8 cellular contexts compared by ENCODE assay signal in genomic region chr20:23419657-23419994, GRCh38. TPM values are rescaled to one million over a fixed set of nuclear protein-coding genes. Genes with fewer than 3 reads are reported as not detected.
DNase-seq lines count a peak whose midpoint lies in the region; ATAC-seq and TF ChIP-seq lines count a peak whose summit lies in the region.

No MANE protein-coding gene starts in this region.

- WGBS in prostate gland = 22% methylated on average over 5 of the region's 5 CpGs

- H4K20me1 ChIP-seq in DND-41 (ENCODE audit: insufficient read depth, low read length) = peaks cover 19% of the 10 kb centered on the region; the same call in 1 of the 2 replicates

- intact Hi-C loops in prostate gland (cut with DNase I) = loop anchor here (1.0 kb wide), 1 partner anchor 69 kb away; the partner anchor contains the start of gene NXT1

- H3K4me1 ChIP-seq in DND-41 (ENCODE audit: insufficient read depth, low read length) = peaks cover 30% of the 10 kb centered on the region
- peaks cover 2% of the 10 kb centered on the region; the same call in 1 of the 2 replicates for H3K4me1 ChIP-seq in SJCRH30
- H3K4me1 ChIP-seq in prostate gland (replicated peaks) = peaks cover 4% of the 10 kb centered on the region

- H3K27ac ChIP-seq in DND-41 (ENCODE audit: low read length) = no peak overlapping the region
- H3K27ac ChIP-seq in SJCRH30 = no peak overlapping the region
- H3K27ac ChIP-seq in epithelial cell of prostate = peak overlapping the region; percentile 83
- peak overlapping the region; percentile 85 to 86 for H3K27ac ChIP-seq in prostate gland

- DNase-seq in DND-41 (no peak), SJCRH30 (no peak), epithelial cell of prostate (ENCODE audit: low read depth, low spot score) (no peak), prostate gland (ENCODE audit: low spot score) (no peak), NCI-H128 (lab: John Stamatoyannopoulos, UW; ENCODE audit: unreplicated experiment) (no peak), globus pallidus (ENCODE audit: low spot score) (no peak), NCI-H82 (lab: John Stamatoyannopoulos, UW) (no peak)

- peaks cover 63% of the 10 kb centered on the region for H3K79me2 ChIP-seq in DND-41 (ENCODE audit: insufficient read depth, low read length)

- no peak overlapping the region for H2AFZ ChIP-seq in DND-41 (ENCODE audit: low read depth, low read length)

- H3K4me3 ChIP-seq in DND-41 (ENCODE audit: low read depth in 1 of 2, low read length in 2 of 2) (peak overlapping the region; percentile 90 to 96; a peak in 3 of 4 replicates), SJCRH30 (peak overlapping the region; percentile 92), prostate gland (peak overlapping the region; percentile 83 to 86)

- ATAC-seq in DND-41 (ENCODE audit: insufficient read depth, low read depth) (no peak), HG03571 (IDR thresholded peaks at IDR 0.05; ENCODE audit: unreplicated experiment) (no peak)

- no peaks in the 10 kb centered on the region; the same call in 1 of the 2 replicates for H3K36me3 ChIP-seq in DND-41 (ENCODE audit: insufficient read depth, low read length)
- H3K36me3 ChIP-seq in SJCRH30 = peaks cover under 1% of the 10 kb centered on the region
- H3K36me3 ChIP-seq in prostate gland = no peaks in the 10 kb centered on the region

- TF ChIP-seq CTCF in DND-41 (IDR thresholded peaks at IDR 0.05; ENCODE audit: borderline replicate concordance, extremely low read depth, low read length, poor library complexity, severe bottlenecking) = no peak
- no peak for TF ChIP-seq CTCF in prostate gland (IDR thresholded peaks at IDR 0.05)

- H3K27me3 ChIP-seq in DND-41 (ENCODE audit: insufficient read depth, low read length, poor library complexity) (no peaks in the 10 kb centered on the region), SJCRH30 (no peaks in the 10 kb centered on the region), prostate gland (replicated peaks; ENCODE audit: insufficient read depth) (no peaks in the 10 kb centered on the region)

- TF ChIP-seq POLR2A in prostate gland (IDR thresholded peaks at IDR 0.05) = no peak

- H3K9ac ChIP-seq in DND-41 (ENCODE audit: low read depth, low read length) = peak overlapping the region; percentile 95; the same call in 1 of the 2 replicates

- H3K9me3 ChIP-seq in DND-41 (ENCODE audit: insufficient read depth, low read length, severe bottlenecking) = no peaks in the 10 kb centered on the region
- H3K9me3 ChIP-seq in SJCRH30 (replicated peaks) = no peaks in the 10 kb centered on the region
- H3K9me3 ChIP-seq in prostate gland = no peaks in the 10 kb centered on the region

- peak overlapping the region; percentile 95 for H3K4me2 ChIP-seq in DND-41 (ENCODE audit: insufficient read depth, low read length)

RNA-seq across cellular contexts. Expression of gene NAPB, which starts 1.7 kb away (rescaled TPM):
- 7.1 and 11.3 TPM in 2 replicates for total RNA-seq in SJCRH30 (2014; rRNA removed; shearing (Covaris generic))
- 10 to 100 TPM in 1 of 2 donors, 1 to 10 TPM in 1; 8.1 to 24.3 TPM for total RNA-seq in prostate gland

RNA-seq across cellular contexts. Expression of gene CSTL1, which starts 19.9 kb away (rescaled TPM):
- total RNA-seq in SJCRH30 (2014; rRNA removed; shearing (Covaris generic)) = not detected in 2 replicates
- total RNA-seq in prostate gland = not detected

RNA-seq across cellular contexts. Expression of gene CST11, which starts 33.0 kb away (rescaled TPM):
- total RNA-seq in SJCRH30 (2014; rRNA removed; shearing (Covaris generic)) = not detected in 2 replicates
- not detected for total RNA-seq in prostate gland

RNA-seq across cellular contexts. Expression of gene GZF1, which starts 57.6 kb away (rescaled TPM):
- total RNA-seq in SJCRH30 (2014; rRNA removed; shearing (Covaris generic)) = 31.8 and 32.2 TPM in 2 replicates
- 10 to 100 TPM in 1 of 2 donors, 1 to 10 TPM in 1; 9.4 to 45.3 TPM for total RNA-seq in prostate gland

Comparison
In these comparisons a context has a peak if more than half of its experiments do, and no peak if none do; other contexts are left out.
1. H3K27ac ChIP-seq: peak in epithelial cell of prostate (single experiment) and prostate gland (2 of 2); none in DND-41 (single experiment) and SJCRH30 (single experiment).
2. Peak in every context shown above with its lines, with median percentiles within 50 percentile points of each other: H3K4me3 ChIP-seq.